ENCODE assay signal across 15 cellular contexts in genomic region chr16:82062645-82063058, GRCh38. TPM values are rescaled to one million over a fixed set of nuclear protein-coding genes. Genes with fewer than 3 reads are reported as not detected.
DNase-seq lines count a peak whose midpoint lies in the region; TF ChIP-seq lines count a peak whose summit lies in the region.
"Had no signal": no experiment of that assay in that cellular context is flagged by ENCODE, and none has a peak within 500 bp of the region (broad histone marks: within the 10 kb centered on the region; RNA-seq: fewer than 3 reads in every experiment).

No MANE protein-coding gene starts in this region.

- peak overlapping the region; percentile 30 to 76 for H3K27ac ChIP-seq in esophagus (ENCODE audit: low read depth in 2 of 2, low read length in 1 of 2)
- no peak overlapping the region for H3K27ac ChIP-seq in mesenchymal stem cell (ENCODE audit: low read length, poor library complexity, severe bottlenecking)
- H3K27ac ChIP-seq: thyroid gland had no signal

- H3K36me3 Mint-ChIP-seq in Caco-2 (ENCODE audit: insufficient read depth, unreplicated experiment), result no peaks in the 10 kb centered on the region

- no peaks in the 10 kb centered on the region for H3K79me1 ChIP-seq in mesenchymal stem cell (replicated peaks; ENCODE audit: low read length, poor library complexity, severe bottlenecking)

- CTCF ChIA-PET in Caco-2 (lab: Charles Lee), result interaction anchor here (1.2 kb wide), 1 partner anchor 167 kb away, joined by 5 read pairs; no protein-coding TSS in a partner anchor

- H2BK12ac ChIP-seq in mesenchymal stem cell (ENCODE audit: low read length in 2 of 2), result no peak overlapping the region

- BruUV-seq in Caco-2 (replicated peaks; lab: Mats Ljungman, UMichigan), result no TSS peak

- H3K27me3 Mint-ChIP-seq in Caco-2 (ENCODE audit: insufficient read depth, unreplicated experiment), result no peaks in the 10 kb centered on the region

- no peak overlapping the region for H4K91ac ChIP-seq in mesenchymal stem cell (ENCODE audit: low read length)

- no peak overlapping the region for H3K4ac ChIP-seq in mesenchymal stem cell (ENCODE audit: low read depth in 1 of 2, low read length in 2 of 2)

- no peak overlapping the region for H3K4me2 ChIP-seq in mesenchymal stem cell (ENCODE audit: low read length, poor library complexity, severe bottlenecking)

- 61 to 72% methylated on average over 7 of the region's 7 CpGs for WGBS in esophagus, 2 donors
- 85% methylated on average over 7 of the region's 7 CpGs for WGBS in mesenchymal stem cell

- H3K14ac ChIP-seq in mesenchymal stem cell (ENCODE audit: low read length in 2 of 2), result no peak overlapping the region

- H3K27ac Mint-ChIP-seq in Caco-2 (ENCODE audit: unreplicated experiment), result no peak overlapping the region
- H3K27ac Mint-ChIP-seq: activated T-helper 2 cell treated with anti-CD3 and anti-CD28 coated beads, Interferon-gamma antibody, Interleukin-2, Interleukin-4, amounts not matched to agents 10 μg/mL and 5 μg/mL and 100 μg/mL, durations not matched to agents 14 hours and 24 hours and 36 hours had no signal

- POLR2A ChIA-PET in Caco-2 (lab: Charles Lee), result no interaction called here

- H3K36me3 ChIP-seq in MG63, result no peaks in the 10 kb centered on the region
- H3K36me3 ChIP-seq in esophagus (ENCODE audit: control insufficient read depth in 2 of 2, insufficient read depth in 2 of 2, low read length in 1 of 2), result no peaks in the 10 kb centered on the region
- no peaks in the 10 kb centered on the region for H3K36me3 ChIP-seq in mesenchymal stem cell (ENCODE audit: control insufficient read depth in 1 of 2, insufficient read depth in 2 of 2, low read depth in 1 of 2, low read length in 2 of 2)
- peaks cover 2% of the 10 kb centered on the region; the same call in 1 of the 2 replicates for H3K36me3 ChIP-seq in Caco-2 (ENCODE audit: control insufficient read depth, insufficient read depth, low read length)
- H3K36me3 ChIP-seq: thyroid gland had no signal

- H2BK5ac ChIP-seq in mesenchymal stem cell (ENCODE audit: low read depth, low read length, poor library complexity, severe bottlenecking), result no peak overlapping the region

- DNase-seq in AG08396 (ENCODE audit: low spot score) (peak; percentile 74), MG63 (peak; percentile 47), mesenchymal stem cell (peak; percentile 95), COLO668 (lab: John Stamatoyannopoulos, UW; ENCODE audit: unreplicated experiment) (no peak), glomerular visceral epithelial cell (ENCODE audit: extremely low spot score) (no peak), Caco-2 (no peak), SHP77 treated with DMSO at 0.1 percent for 48 hours (lab: John Stamatoyannopoulos, UW) (no peak)
- DNase-seq: DMS 273 treated with DMSO at 0.1 percent for 48 hours; effector memory CD4-positive, alpha-beta T cell; NCI-H1417 treated with DMSO at 0.1 percent for 48 hours; RPMI8226; T-helper 2 cell; thyroid gland had no signal

- no peak overlapping the region for H2AFZ ChIP-seq in mesenchymal stem cell (ENCODE audit: low read depth, low read length)

- peaks cover 9% of the 10 kb centered on the region for H3K9me3 Mint-ChIP-seq in Caco-2 (ENCODE audit: unreplicated experiment)
- H3K9me3 Mint-ChIP-seq: activated T-helper 2 cell treated with anti-CD3 and anti-CD28 coated beads, Interferon-gamma antibody, Interleukin-2, Interleukin-4, amounts not matched to agents 10 μg/mL and 5 μg/mL and 100 μg/mL, durations not matched to agents 14 hours and 24 hours and 36 hours had no signal

- H3K23ac ChIP-seq in mesenchymal stem cell (ENCODE audit: low read length in 2 of 2), result no peak overlapping the region

- H3K9ac ChIP-seq in mesenchymal stem cell (ENCODE audit: low read length), result no peak overlapping the region

- no peak overlapping the region for H2BK120ac ChIP-seq in mesenchymal stem cell (ENCODE audit: low read depth, low read length)

- H2BK15ac ChIP-seq in mesenchymal stem cell (ENCODE audit: low read depth, poor library complexity, severe bottlenecking), result no peak overlapping the region

- H2AK5ac ChIP-seq in mesenchymal stem cell (ENCODE audit: low read length, severe bottlenecking), result no peak overlapping the region

- H3K4me1 Mint-ChIP-seq in Caco-2 (ENCODE audit: low read depth, unreplicated experiment), result peaks cover 23% of the 10 kb centered on the region

- H3K9me3 ChIP-seq in MG63 (no peaks in the 10 kb centered on the region), esophagus (ENCODE audit: control insufficient read depth in 2 of 2, insufficient read depth in 1 of 2, low read depth in 1 of 2, low read length in 1 of 2) (no peaks in the 10 kb centered on the region), mesenchymal stem cell (ENCODE audit: control insufficient read depth, low read length) (no peaks in the 10 kb centered on the region), Caco-2 (no peaks in the 10 kb centered on the region)
- H3K9me3 ChIP-seq: thyroid gland had no signal

- H3K27me3 ChIP-seq in MG63 (no peaks in the 10 kb centered on the region), esophagus (ENCODE audit: control insufficient read depth in 1 of 2, insufficient read depth in 2 of 2, low read length in 2 of 2) (no peaks in the 10 kb centered on the region), mesenchymal stem cell (ENCODE audit: control insufficient read depth in 1 of 2, insufficient read depth in 1 of 2, low read length in 2 of 2) (no peaks in the 10 kb centered on the region), Caco-2 (replicated peaks; ENCODE audit: control insufficient read depth, insufficient read depth, low read length) (no peaks in the 10 kb centered on the region; the same call in none of the 2 replicates)
- H3K27me3 ChIP-seq: thyroid gland had no signal

- H3K4me3 ChIP-seq in MG63 (no peak overlapping the region), esophagus (ENCODE audit: low read depth in 1 of 2, low read length in 2 of 2) (no peak overlapping the region), mesenchymal stem cell (ENCODE audit: insufficient read depth in 1 of 2, low read depth in 1 of 2, low read length in 2 of 2) (no peak overlapping the region), Caco-2 (ENCODE audit: low read depth, low read length) (no peak overlapping the region)
- H3K4me3 ChIP-seq: thyroid gland had no signal

- no peak overlapping the region for H4K8ac ChIP-seq in mesenchymal stem cell (ENCODE audit: low read length)

- H3K4me1 ChIP-seq in esophagus (ENCODE audit: control insufficient read depth in 2 of 2, insufficient read depth in 2 of 2, low read length in 1 of 2) (peaks cover 5 to 6% of the 10 kb centered on the region in 2 donors), mesenchymal stem cell (ENCODE audit: control insufficient read depth, insufficient read depth, low read depth, low read length) (no peaks in the 10 kb centered on the region), Caco-2 (peaks cover 28% of the 10 kb centered on the region)
- H3K4me1 ChIP-seq: thyroid gland had no signal

- no peak overlapping the region for H3K4me3 Mint-ChIP-seq in Caco-2 (ENCODE audit: unreplicated experiment)

- intact Hi-C loops in Caco-2 (cut with micrococcal nuclease; ENCODE audit: unreplicated experiment), result loop anchor here (1.0 kb wide), 1 partner anchor 31 kb away; no protein-coding TSS in a partner anchor

- H3K18ac ChIP-seq in mesenchymal stem cell (ENCODE audit: low read depth in 1 of 2, low read length in 2 of 2), result no peak overlapping the region

- TF ChIP-seq CTCF in Caco-2 (IDR thresholded peaks at IDR 0.05; ENCODE audit: insufficient read depth in 1 of 2, low read depth in 1 of 2, low read length in 1 of 2, severe bottlenecking in 1 of 2, unreplicated experiment in 1 of 2), result no peak

RNA-seq across cellular contexts. Expression of gene HSD17B2, which starts 27.6 kb away (rescaled TPM):
- 1.9 and 7.0 TPM in 2 replicates for total RNA-seq in MG63 (2014; rRNA removed; shearing (Covaris generic); ENCODE audit: low replicate concordance)
- polyA plus RNA-seq in esophagus, result 1 to 10 TPM; 1.0 to 9.5 TPM
- 20.7 TPM for polyA plus RNA-seq in mesenchymal stem cell (2013, experiment 1 of 2)
- 21.8 TPM for polyA plus RNA-seq in mesenchymal stem cell (2013, experiment 2 of 2)
- total RNA-seq in Caco-2 (2022), result 5.1 and 5.2 TPM in 2 replicates
- total RNA-seq: activated T-helper 2 cell treated with anti-CD3 and anti-CD28 coated beads, Interferon-gamma antibody, Interleukin-2, Interleukin-4, amounts not matched to agents 10 μg/mL and 5 μg/mL and 100 μg/mL, durations not matched to agents 14 hours and 24 hours and 36 hours; thyroid gland had no signal

RNA-seq across cellular contexts. Expression of gene SDR42E1, which starts 51.4 kb away (rescaled TPM):
- 1.2 and 2.7 TPM in 2 replicates for total RNA-seq in MG63 (2014; rRNA removed; shearing (Covaris generic); ENCODE audit: low replicate concordance)
- polyA plus RNA-seq in esophagus, result 1 to 10 TPM; 2.3 to 3.6 TPM
- not detected for polyA plus RNA-seq in mesenchymal stem cell (2013, experiment 1 of 2)
- polyA plus RNA-seq in mesenchymal stem cell (2013, experiment 2 of 2), result not detected
- total RNA-seq in Caco-2 (2022), result 5.3 and 7.5 TPM in 2 replicates

Comparison
In these comparisons a context has a peak if more than half of its experiments do, and no peak if none do; other contexts are left out.
1. DNase-seq: peak in AG08396 (single experiment), MG63 (single experiment) and mesenchymal stem cell (single experiment); none in COLO668 (single experiment), glomerular visceral epithelial cell (single experiment), Caco-2 (0 of 2) and SHP77 treated with DMSO at 0.1 percent for 48 hours (single experiment).